9 cellular contexts compared by ENCODE assay signal in genomic region chr12:8493084-8493483, GRCh38. TPM values are rescaled to one million over a fixed set of nuclear protein-coding genes. Genes with fewer than 3 reads are reported as not detected.
DNase-seq lines count a peak whose midpoint lies in the region; ATAC-seq and TF ChIP-seq lines count a peak whose summit lies in the region.
"Had no signal": no experiment of that assay in that cellular context is flagged by ENCODE, and none has a peak within 500 bp of the region (broad histone marks: within the 10 kb centered on the region; RNA-seq: fewer than 3 reads in every experiment).

No MANE protein-coding gene starts in this region.

- intact Hi-C loops in upper lobe of right lung (cut with DNase I) = no loop called here

- H3K36me3 ChIP-seq in upper lobe of right lung = no peaks in the 10 kb centered on the region

- H3K27ac ChIP-seq in upper lobe of right lung = no peak overlapping the region
- H3K27ac ChIP-seq: parathyroid adenoma had no signal

- H3K4me1 Mint-ChIP-seq in central memory CD8-positive, alpha-beta T cell = peaks cover 12% of the 10 kb centered on the region

- peaks cover 1% of the 10 kb centered on the region for H3K36me3 Mint-ChIP-seq in central memory CD8-positive, alpha-beta T cell (ENCODE audit: insufficient read depth)

- ATAC-seq in GM18861 (IDR thresholded peaks at IDR 0.05; ENCODE audit: unreplicated experiment) = peak; percentile 94
- ATAC-seq in HG02610 (IDR thresholded peaks at IDR 0.05; ENCODE audit: unreplicated experiment) = peak; percentile 93
- ATAC-seq in central memory CD8-positive, alpha-beta T cell (replicated peaks; ENCODE audit: extremely low read depth, poor library complexity, severe bottlenecking) = peak; percentile 95
- peak; percentile 94 for ATAC-seq in upper lobe of right lung

- peaks cover 4% of the 10 kb centered on the region for H3K27me3 ChIP-seq in upper lobe of right lung

- H3K9me3 Mint-ChIP-seq in central memory CD8-positive, alpha-beta T cell = no peaks in the 10 kb centered on the region

- no peaks in the 10 kb centered on the region for H3K4me1 ChIP-seq in upper lobe of right lung
- H3K4me1 ChIP-seq: parathyroid adenoma had no signal

- H3K4me3 Mint-ChIP-seq in central memory CD8-positive, alpha-beta T cell = no peak overlapping the region

- no peaks in the 10 kb centered on the region for H3K27me3 Mint-ChIP-seq in central memory CD8-positive, alpha-beta T cell

- H3K4me3 ChIP-seq in upper lobe of right lung = no peak overlapping the region

- no peak for TF ChIP-seq CTCF in upper lobe of right lung (IDR thresholded peaks at IDR 0.05)

- peak overlapping the region; percentile 87 for H3K27ac Mint-ChIP-seq in central memory CD8-positive, alpha-beta T cell (ENCODE audit: low read depth)

- no peaks in the 10 kb centered on the region for H3K9me3 ChIP-seq in upper lobe of right lung

- peak; percentile 74 for DNase-seq in NAMALWA (ENCODE audit: low spot score)
- peak in 1 of 2 donors; percentile 20 for DNase-seq in central memory CD8-positive, alpha-beta T cell (ENCODE audit: low spot score in 2 of 2)
- no peak for DNase-seq in upper lobe of right lung
- DNase-seq in HuH-7 (ENCODE audit: low spot score) = no peak
- DNase-seq in NCI-H2107 (lab: John Stamatoyannopoulos, UW) = no peak
- no peak for DNase-seq in hepatic stellate cell (ENCODE audit: low spot score)

RNA-seq across cellular contexts. Expression of gene CLEC4D, which starts 20.2 kb away (rescaled TPM):
- 1.1 TPM for total RNA-seq in upper lobe of right lung

RNA-seq across cellular contexts. Expression of gene CLEC6A, which starts 37.3 kb away (rescaled TPM):
- 2.0 TPM for total RNA-seq in upper lobe of right lung

RNA-seq across cellular contexts. Expression of gene CLEC4E, which starts 47.6 kb away (rescaled TPM):
- total RNA-seq in upper lobe of right lung = 16.8 TPM
